25 cellular contexts compared by ENCODE assay signal in genomic region chr5:32369032-32369431, GRCh38.
"Had no signal": no experiment of that assay in that cellular context is flagged by ENCODE, and none has a peak within 500 bp of the region (broad histone marks: within the 10 kb centered on the region; RNA-seq: fewer than 3 reads in every experiment).

No MANE protein-coding gene starts in this region.

- H3K9me3 ChIP-seq: adrenal gland had no signal

- H3K27me3 ChIP-seq: adrenal gland had no signal

- H3K4me1 ChIP-seq: adrenal gland had no signal

- H3K4me3 Mint-ChIP-seq: activated B cell treated with CpG ODN at 0.5 μM for 24 hours; activated CD4-positive, alpha-beta memory T cell treated with anti-CD3 and anti-CD28 coated beads, Interleukin-2, amount 10 ng/mL, durations not matched to agents 7 days and 5 days; activated CD4-positive, alpha-beta T cell treated with anti-CD3 and anti-CD28 coated beads, Interleukin-2, amount 10 ng/mL, durations not matched to agents 7 days and 5 days; T-cell had no signal

- H3K9me3 Mint-ChIP-seq: activated B cell treated with CpG ODN at 0.5 μM for 24 hours; activated CD4-positive, alpha-beta memory T cell treated with anti-CD3 and anti-CD28 coated beads, Interleukin-2, amount 10 ng/mL, durations not matched to agents 7 days and 5 days; activated CD4-positive, alpha-beta T cell treated with anti-CD3 and anti-CD28 coated beads, Interleukin-2, amount 10 ng/mL, durations not matched to agents 7 days and 5 days; activated naive CD4-positive, alpha-beta T cell treated with anti-CD3 and anti-CD28 coated beads, Interleukin-2, amount 50 U/mL, for 72 hours; T-cell had no signal

- H3K4me1 Mint-ChIP-seq: activated B cell treated with CpG ODN at 0.5 μM for 24 hours; activated CD4-positive, alpha-beta memory T cell treated with anti-CD3 and anti-CD28 coated beads, Interleukin-2, amount 10 ng/mL, durations not matched to agents 7 days and 5 days; activated CD4-positive, alpha-beta T cell treated with anti-CD3 and anti-CD28 coated beads, Interleukin-2, amount 10 ng/mL, durations not matched to agents 7 days and 5 days had no signal

- ATAC-seq: Panc1, Right ventricle myocardium inferior, T-cell had no signal

- H3K27ac ChIP-seq: adrenal gland, SK-N-MC had no signal

- DNase-seq: activated B cell treated with CpG ODN at 0.5 μM for 24 hours; activated CD4-positive, alpha-beta memory T cell treated with anti-CD3 and anti-CD28 coated beads, Interleukin-2, amount 10 ng/mL, durations not matched to agents 7 days and 5 days; activated CD4-positive, alpha-beta T cell treated with anti-CD3 and anti-CD28 coated beads for 1 hour; activated CD4-positive, alpha-beta T cell treated with anti-CD3 and anti-CD28 coated beads, Interleukin-2, amount 10 ng/mL, durations not matched to agents 7 days and 5 days; activated effector memory CD4-positive, alpha-beta T cell treated with anti-CD3 and anti-CD28 coated beads, Interleukin-2, amount 50 U/mL, for 16 hours; activated naive CD4-positive, alpha-beta T cell treated with Interleukin-2 at 50 U/mL for 16 hours; adrenal gland; anterior cingulate cortex; Karpas-422; MM.1S; NCI-H1105 treated with DMSO at 0.1 percent for 48 hours; NCI-H1436 treated with DMSO at 0.1 percent for 48 hours; NCI-H187; NCI-H2081; NCI-H446; NCI-H524; NK-92 treated with Interleukin-12 subunit alpha and Interleukin-12 subunit beta, amount 100 ng/mL, for 24 hours; RPMI8226; T-cell; T-helper 2 cell; T1000 had no signal

- H3K4me3 ChIP-seq: adrenal gland, SK-N-MC had no signal

- H3K27ac Mint-ChIP-seq: activated B cell treated with CpG ODN at 0.5 μM for 24 hours; activated CD4-positive, alpha-beta memory T cell treated with anti-CD3 and anti-CD28 coated beads, Interleukin-2, amount 10 ng/mL, durations not matched to agents 7 days and 5 days; activated CD4-positive, alpha-beta T cell treated with anti-CD3 and anti-CD28 coated beads, Interleukin-2, amount 10 ng/mL, durations not matched to agents 7 days and 5 days; T-cell had no signal

- H3K27me3 Mint-ChIP-seq: activated B cell treated with CpG ODN at 0.5 μM for 24 hours; activated CD4-positive, alpha-beta memory T cell treated with anti-CD3 and anti-CD28 coated beads, Interleukin-2, amount 10 ng/mL, durations not matched to agents 7 days and 5 days; activated CD4-positive, alpha-beta T cell treated with anti-CD3 and anti-CD28 coated beads, Interleukin-2, amount 10 ng/mL, durations not matched to agents 7 days and 5 days; T-cell had no signal
